ENCODE assay signal across 8 cellular contexts in genomic region chr22:29768052-29768680, GRCh38. TPM values are rescaled to one million over a fixed set of nuclear protein-coding genes. Genes with fewer than 3 reads are reported as not detected.
A peak's percentile ranks its signal among the peaks of the same experiment; 100 is the strongest.
DNase-seq lines count a peak whose midpoint lies in the region.

No MANE protein-coding gene starts in this region.

- peak overlapping the region; percentile 87 for H3K4me3 ChIP-seq in thymus (ENCODE audit: low read length)

- no peaks in the 10 kb centered on the region for H3K27me3 Mint-ChIP-seq in activated CD4-positive, alpha-beta T cell treated with anti-CD3 and anti-CD28 coated beads, Interleukin-2, amount 10 ng/mL, durations not matched to agents 24 days and 14 days

- H3K9me3 Mint-ChIP-seq in activated CD4-positive, alpha-beta T cell treated with anti-CD3 and anti-CD28 coated beads, Interleukin-2, amount 10 ng/mL, durations not matched to agents 24 days and 14 days: no peaks in the 10 kb centered on the region

- H3K27me3 ChIP-seq in thymus (ENCODE audit: control insufficient read depth, insufficient read depth): no peaks in the 10 kb centered on the region

- H3K27ac ChIP-seq in angular gyrus (ENCODE audit: low read depth, low read length): peak overlapping the region; percentile 23
- no peak overlapping the region for H3K27ac ChIP-seq in thymus (ENCODE audit: low read depth)

- H3K4me1 Mint-ChIP-seq in activated CD4-positive, alpha-beta T cell treated with anti-CD3 and anti-CD28 coated beads, Interleukin-2, amount 10 ng/mL, durations not matched to agents 24 days and 14 days: peaks cover 22% of the 10 kb centered on the region

- intact Hi-C loops in activated CD4-positive, alpha-beta T cell treated with anti-CD3 and anti-CD28 coated beads, Interleukin-2, amount 10 ng/mL, durations not matched to agents 24 days and 14 days (cut with micrococcal nuclease): loop anchor here (5.0 to 10.0 kb wide), 3 partner anchors 166 to 657 kb away; partner anchors contain the start of genes MTFP1 and NF2

- H3K4me3 Mint-ChIP-seq in activated CD4-positive, alpha-beta T cell treated with anti-CD3 and anti-CD28 coated beads, Interleukin-2, amount 10 ng/mL, durations not matched to agents 24 days and 14 days: peak overlapping the region; percentile 94

- H3K4me1 ChIP-seq in thymus (ENCODE audit: control insufficient read depth, insufficient read depth, low read length): peaks cover 11% of the 10 kb centered on the region

- peaks cover 24% of the 10 kb centered on the region for H3K36me3 Mint-ChIP-seq in activated CD4-positive, alpha-beta T cell treated with anti-CD3 and anti-CD28 coated beads, Interleukin-2, amount 10 ng/mL, durations not matched to agents 24 days and 14 days (ENCODE audit: low read depth)

- 63% methylated on average over 6 of the region's 6 CpGs for WGBS in thymus

- H3K27ac Mint-ChIP-seq in activated CD4-positive, alpha-beta T cell treated with anti-CD3 and anti-CD28 coated beads, Interleukin-2, amount 10 ng/mL, durations not matched to agents 24 days and 14 days: peak overlapping the region; percentile 95

- DNase-seq in activated CD4-positive, alpha-beta T cell treated with anti-CD3 and anti-CD28 coated beads, Interleukin-2, amount 10 ng/mL, durations not matched to agents 24 days and 14 days: no peak
- DNase-seq in activated CD4-positive, alpha-beta T cell treated with anti-CD3 and anti-CD28 coated beads for 4 hours: no peak
- DNase-seq in kidney tubule cell (ENCODE audit: low spot score): peak; percentile 24
- DNase-seq in KG1 (lab: John Stamatoyannopoulos, UW): no peak
- no peak for DNase-seq in GM19238 (ENCODE audit: insufficient read length, low spot score)
- DNase-seq in dermis blood vessel endothelial cell: no peak

- H3K9me3 ChIP-seq in thymus (ENCODE audit: control insufficient read depth): no peaks in the 10 kb centered on the region

- peaks cover 19% of the 10 kb centered on the region for H3K36me3 ChIP-seq in thymus (ENCODE audit: control insufficient read depth, insufficient read depth)

RNA-seq across cellular contexts. Expression of gene UQCR10, which starts 1.0 kb away (rescaled TPM):
- 90.1 and 96.2 TPM in 2 replicates for total RNA-seq in activated CD4-positive, alpha-beta T cell treated with anti-CD3 and anti-CD28 coated beads, Interleukin-2, amount 10 ng/mL, durations not matched to agents 24 days and 14 days
- polyA plus RNA-seq in thymus: 157 TPM
- 50.5 and 67.6 TPM in 2 replicates for total RNA-seq in dermis blood vessel endothelial cell

RNA-seq across cellular contexts. Expression of gene ZMAT5, which starts 1.4 kb away (rescaled TPM):
- total RNA-seq in activated CD4-positive, alpha-beta T cell treated with anti-CD3 and anti-CD28 coated beads, Interleukin-2, amount 10 ng/mL, durations not matched to agents 24 days and 14 days: 24.9 and 26.1 TPM in 2 replicates
- polyA plus RNA-seq in thymus: 21.8 TPM
- 21.5 and 23.5 TPM in 2 replicates for total RNA-seq in dermis blood vessel endothelial cell

RNA-seq across cellular contexts. Expression of gene CABP7, which starts 48.4 kb away (rescaled TPM):
- not detected in 2 replicates for total RNA-seq in activated CD4-positive, alpha-beta T cell treated with anti-CD3 and anti-CD28 coated beads, Interleukin-2, amount 10 ng/mL, durations not matched to agents 24 days and 14 days
- polyA plus RNA-seq in thymus: 0.52 TPM
- not detected in 2 replicates for total RNA-seq in dermis blood vessel endothelial cell
